ENCODE assay signal across 16 cellular contexts in the genomic region with DNA sequence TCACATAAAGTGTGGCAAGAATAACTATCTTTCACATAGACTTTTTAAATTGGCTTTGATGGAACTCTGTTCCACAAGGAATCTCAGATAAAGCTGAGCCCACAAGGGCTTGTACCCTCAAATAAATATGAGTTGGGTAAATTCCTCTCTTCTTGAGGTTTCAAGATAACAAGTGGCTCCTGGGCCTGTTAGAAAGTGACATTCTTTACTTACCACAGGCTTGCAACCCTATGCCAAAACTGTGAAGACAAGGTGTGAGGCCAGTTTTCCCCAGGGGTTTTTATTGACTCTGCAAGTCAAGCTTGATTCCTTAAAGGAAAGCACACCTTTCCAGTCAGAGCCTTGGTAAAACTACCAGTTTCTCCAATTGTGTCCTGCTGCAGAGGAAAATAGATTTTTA.
A peak's percentile ranks its signal among the peaks of the same experiment; 100 is the strongest.
DNase-seq lines count a peak whose midpoint lies in the region; ATAC-seq, FAIRE-seq and TF ChIP-seq lines count a peak whose summit lies in the region.
"Had no signal": no experiment of that assay in that cellular context is flagged by ENCODE, and none has a peak within 500 bp of the region (broad histone marks: within the 10 kb centered on the region; RNA-seq: fewer than 3 reads in every experiment).

No MANE protein-coding gene starts in this region.

- H4K8ac ChIP-seq in mesendoderm (ENCODE audit: low read depth, low read length): no peak overlapping the region

- no peak overlapping the region for H4K5ac ChIP-seq in mesendoderm (ENCODE audit: low read length)

- no peak for FAIRE-seq in HepG2 (lab: Jason Lieb, UNC)

- no peak for TF ChIP-seq CTCF in astrocyte of the cerebellum (IDR thresholded peaks at IDR 0.05; ENCODE audit: low read depth, low read length, missing control alignments)
- no peak for TF ChIP-seq CTCF in HepG2 (CRISPR knock-in tag; IDR thresholded peaks at IDR 0.05)

- TF ChIP-seq RAD21 in HepG2 (CRISPR knock-in tag; IDR thresholded peaks at IDR 0.05): no peak

- H3K4ac ChIP-seq in mesendoderm (ENCODE audit: low read depth, low read length): no peak overlapping the region

- H3K4me1 ChIP-seq in mesendoderm (ENCODE audit: control insufficient read depth, low read depth, low read length) (no peaks in the 10 kb centered on the region), HepG2 (ENCODE audit: insufficient read depth, low read length) (no peaks in the 10 kb centered on the region)
- H3K4me1 ChIP-seq: BE2C, left lung had no signal

- H3K79me2 ChIP-seq in mesendoderm (ENCODE audit: control insufficient read depth, insufficient read depth, low read length) (no peaks in the 10 kb centered on the region), HepG2 (ENCODE audit: insufficient read depth, low read length) (no peaks in the 10 kb centered on the region)

- H3K79me1 ChIP-seq in mesendoderm (ENCODE audit: low read length): no peaks in the 10 kb centered on the region

- H3K36me3 ChIP-seq in MG63 (peaks cover 15% of the 10 kb centered on the region), mesendoderm (ENCODE audit: control insufficient read depth, insufficient read depth, low read length) (no peaks in the 10 kb centered on the region), HepG2 (replicated peaks in 1 of 2; ENCODE audit: control insufficient read depth in 1 of 2, insufficient read depth in 2 of 2, low read length in 2 of 2) (no peaks in the 10 kb centered on the region)
- H3K36me3 ChIP-seq: BE2C, left lung, Peyer's patch had no signal

- H2BK15ac ChIP-seq in mesendoderm (replicated peaks; ENCODE audit: low read depth): no peak overlapping the region

- intact Hi-C loops in HepG2 (cut with micrococcal nuclease; ENCODE audit: unreplicated experiment): no loop called here

- no peak overlapping the region for H2BK5ac ChIP-seq in mesendoderm (ENCODE audit: low read length)

- no peak overlapping the region for H2BK120ac ChIP-seq in mesendoderm (ENCODE audit: low read depth, low read length)

- TF ChIP-seq EP300 in HepG2 (IDR thresholded peaks at IDR 0.05; ENCODE audit: low read depth in 2 of 2, low read length in 2 of 2): no peak
- no peak for TF ChIP-seq EP300 in HepG2 (CRISPR knock-in tag; IDR thresholded peaks at IDR 0.05; ENCODE audit: borderline replicate concordance)

- POLR2A ChIA-PET in HepG2 (lab: Yijun Ruan, JAX): no interaction called here

- H2AK5ac ChIP-seq in mesendoderm (ENCODE audit: low read length): no peak overlapping the region

- H3K9ac ChIP-seq in mesendoderm (ENCODE audit: low read length): no peak overlapping the region
- no peak overlapping the region for H3K9ac ChIP-seq in HepG2 (ENCODE audit: insufficient read depth, low read depth, low read length)

- in situ Hi-C loops in astrocyte of the cerebellum (cut with HindIII; ENCODE audit: low sequenced_read_pairs) (no loop called here), HepG2 (cut with HindIII; ENCODE audit: extremely low pct_ligation_motif_present, low pct_unique_long_range_greater_than_20kb) (no loop called here)

- no peak for ATAC-seq in HepG2
- ATAC-seq: left lung had no signal

- BruUV-seq in HepG2 (replicated peaks; lab: Mats Ljungman, UMichigan): no TSS peak

- no peak overlapping the region for H3K23ac ChIP-seq in mesendoderm (ENCODE audit: low read length)

- H3K4me3 ChIP-seq in MG63 (no peak overlapping the region), astrocyte of the cerebellum (ENCODE audit: low read depth, low read length) (no peak overlapping the region), mesendoderm (ENCODE audit: low read length) (no peak overlapping the region), HepG2 (replicated peaks in 1 of 3; ENCODE audit: insufficient read depth in 1 of 3, low read depth in 2 of 3, low read length in 3 of 3) (no peak overlapping the region)
- H3K4me3 ChIP-seq: left lung, Peyer's patch had no signal

- H3K4me2 ChIP-seq in mesendoderm (ENCODE audit: low read length) (no peak overlapping the region), HepG2 (ENCODE audit: low read depth, low read length) (no peak overlapping the region)

- TF ChIP-seq POLR2A in HepG2 (IDR thresholded peaks at IDR 0.05; ENCODE audit: insufficient read depth in 1 of 2, low read depth in 2 of 2, low read length in 2 of 2): no peak

- CTCF ChIA-PET in HepG2 (lab: Yijun Ruan, JAX; ENCODE audit: low intra/inter-chr PET ratio, low total read pairs): no interaction called here

- H3K27ac ChIP-seq in mesendoderm (ENCODE audit: low read depth, low read length) (no peak overlapping the region), HepG2 (ENCODE audit: extremely low read length, insufficient read depth, low read length) (no peak overlapping the region)
- H3K27ac ChIP-seq: HL-60, left lung, Peyer's patch had no signal

- no peak overlapping the region for H2AFZ ChIP-seq in HepG2 (ENCODE audit: low read length)

- no peaks in the 10 kb centered on the region; the same call in 1 of the 2 replicates for H3K9me3 ChIP-seq in MG63
- no peaks in the 10 kb centered on the region for H3K9me3 ChIP-seq in HepG2 (ENCODE audit: low read length)
- H3K9me3 ChIP-seq: BE2C, left lung, Peyer's patch had no signal

- H3K27me3 ChIP-seq in MG63 (no peaks in the 10 kb centered on the region), mesendoderm (ENCODE audit: insufficient read depth, low read length, poor library complexity) (no peaks in the 10 kb centered on the region), HepG2 (ENCODE audit: control insufficient read depth in 1 of 2, insufficient read depth in 2 of 2, low read length in 2 of 2) (no peaks in the 10 kb centered on the region)
- H3K27me3 ChIP-seq: BE2C, left lung, Peyer's patch had no signal

- H3K56ac ChIP-seq in mesendoderm (ENCODE audit: low read length): no peak overlapping the region

- DNase-seq in ELF-1 (ENCODE audit: low read depth, low spot score) (peak; percentile 46), MG63 (peak; percentile 51), astrocyte of the cerebellum (ENCODE audit: low read depth) (peak; percentile 80), mesendoderm (peak; percentile 92), NCI-H524 treated with DMSO at 0.1 percent for 48 hours (lab: John Stamatoyannopoulos, UW) (no peak), NCI-H128 (lab: John Stamatoyannopoulos, UW; ENCODE audit: unreplicated experiment) (no peak), HepG2 (ENCODE audit: low spot score) (no peak), NCI-H748 treated with DMSO at 0.1 percent for 48 hours (lab: John Stamatoyannopoulos, UW) (no peak)
- DNase-seq: activated CD4-positive, alpha-beta T cell treated with anti-CD3 and anti-CD28 coated beads, Interleukin-2, amount 50 U/mL, for 4 hours; BE2C; effector CD8-positive, alpha-beta T cell; KG1; left lung; NCI-H510A; Peyer's patch had no signal

- no peaks in the 10 kb centered on the region for H4K20me1 ChIP-seq in HepG2 (ENCODE audit: insufficient read depth, low read length)

- no peak overlapping the region for H3K18ac ChIP-seq in mesendoderm (ENCODE audit: low read length)

TF ChIP-seq in HepG2, 621 proteins besides CTCF, POLR2A, EP300 and RAD21:
- no peak for TF ChIP-seq ZNF792 (CRISPR knock-in tag; IDR thresholded peaks at IDR 0.05)
- TF ChIP-seq, protein P1, sequence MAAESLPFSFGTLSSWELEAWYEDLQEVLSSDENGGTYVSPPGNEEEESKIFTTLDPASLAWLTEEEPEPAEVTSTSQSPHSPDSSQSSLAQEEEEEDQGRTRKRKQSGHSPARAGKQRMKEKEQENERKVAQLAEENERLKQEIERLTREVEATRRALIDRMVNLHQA (CRISPR knock-in tag; IDR thresholded peaks at IDR 0.05): no peak
- no peak for TF ChIP-seq MXD4 (CRISPR knock-in tag; IDR thresholded peaks at IDR 0.05)
- TF ChIP-seq, protein P2, sequence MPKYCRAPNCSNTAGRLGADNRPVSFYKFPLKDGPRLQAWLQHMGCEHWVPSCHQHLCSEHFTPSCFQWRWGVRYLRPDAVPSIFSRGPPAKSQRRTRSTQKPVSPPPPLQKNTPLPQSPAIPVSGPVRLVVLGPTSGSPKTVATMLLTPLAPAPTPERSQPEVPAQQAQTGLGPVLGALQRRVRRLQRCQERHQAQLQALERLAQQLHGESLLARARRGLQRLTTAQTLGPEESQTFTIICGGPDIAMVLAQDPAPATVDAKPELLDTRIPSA (CRISPR knock-in tag; IDR thresholded peaks at IDR 0.05; ENCODE audit: borderline replicate concordance): no peak
- TF ChIP-seq ZNF510 (CRISPR knock-in tag; IDR thresholded peaks at IDR 0.05; ENCODE audit: low read depth): no peak
- TF ChIP-seq KLF12 (CRISPR knock-in tag; IDR thresholded peaks at IDR 0.05; ENCODE audit: borderline replicate concordance): no peak
- no peak for TF ChIP-seq AHR (CRISPR knock-in tag; IDR thresholded peaks at IDR 0.05)
- no peak for TF ChIP-seq HOXA5 (CRISPR knock-in tag; IDR thresholded peaks at IDR 0.05)
- TF ChIP-seq, protein P3, sequence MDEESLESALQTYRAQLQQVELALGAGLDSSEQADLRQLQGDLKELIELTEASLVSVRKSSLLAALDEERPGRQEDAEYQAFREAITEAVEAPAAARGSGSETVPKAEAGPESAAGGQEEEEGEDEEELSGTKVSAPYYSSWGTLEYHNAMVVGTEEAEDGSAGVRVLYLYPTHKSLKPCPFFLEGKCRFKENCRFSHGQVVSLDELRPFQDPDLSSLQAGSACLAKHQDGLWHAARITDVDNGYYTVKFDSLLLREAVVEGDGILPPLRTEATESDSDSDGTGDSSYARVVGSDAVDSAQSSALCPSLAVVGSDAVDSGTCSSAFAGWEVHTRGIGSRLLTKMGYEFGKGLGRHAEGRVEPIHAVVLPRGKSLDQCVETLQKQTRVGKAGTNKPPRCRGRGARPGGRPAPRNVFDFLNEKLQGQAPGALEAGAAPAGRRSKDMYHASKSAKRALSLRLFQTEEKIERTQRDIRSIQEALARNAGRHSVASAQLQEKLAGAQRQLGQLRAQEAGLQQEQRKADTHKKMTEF (CRISPR knock-in tag; IDR thresholded peaks at IDR 0.05): no peak

Comparison
In these comparisons a context has a peak if more than half of its experiments do, and no peak if none do; other contexts are left out.
1. DNase-seq: peak in ELF-1 (single experiment), MG63 (single experiment), astrocyte of the cerebellum (single experiment) and mesendoderm (single experiment); none in NCI-H524 treated with DMSO at 0.1 percent for 48 hours (single experiment), NCI-H128 (single experiment), HepG2 (single experiment) and NCI-H748 treated with DMSO at 0.1 percent for 48 hours (single experiment).